Comparison of ENCODE assay signal across 19 cellular contexts in the genomic region with DNA sequence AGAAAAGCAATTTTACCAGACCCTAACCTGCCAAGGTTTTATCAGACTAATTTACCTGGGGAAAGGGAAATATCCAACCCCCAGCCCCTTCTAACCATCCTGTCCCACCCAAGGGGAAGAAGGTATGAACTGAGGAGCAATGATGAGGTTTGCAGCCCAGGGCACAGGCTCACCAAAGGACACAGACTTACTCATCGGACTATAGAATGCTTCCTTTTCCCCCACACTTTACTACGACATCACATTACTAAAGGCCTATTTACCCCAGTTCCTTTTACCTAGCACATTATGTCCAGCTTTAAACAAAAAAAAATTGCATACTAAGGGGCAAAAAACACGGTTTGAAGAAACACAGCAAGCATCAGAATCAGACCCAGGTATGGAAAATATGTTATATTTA.
"Had no signal": no experiment of that assay in that cellular context is flagged by ENCODE, and none has a peak within 500 bp of the region (broad histone marks: within the 10 kb centered on the region; RNA-seq: fewer than 3 reads in every experiment).

No MANE protein-coding gene starts in this region.

- DNase-seq: KBM-7, MV-4-11, NCI-H1048, NCI-H1105, NCI-H1417, NCI-H1436 treated with DMSO at 0.1 percent for 48 hours, NCI-H1694, NCI-H187 treated with DMSO at 0.1 percent for 48 hours, NCI-H2029 treated with DMSO at 0.1 percent for 48 hours, NCI-H2227 treated with DMSO at 0.1 percent for 48 hours, NCI-H524, NCI-H526 treated with DMSO at 0.1 percent for 48 hours, NCI-H748 treated with DMSO at 0.1 percent for 48 hours, PC-3, SHP77, SK-N-SH, T-helper 1 cell had no signal

- ATAC-seq: Panc1, PC-3 had no signal

- H3K27ac ChIP-seq: RWPE1 had no signal
